In the genomic region with DNA sequence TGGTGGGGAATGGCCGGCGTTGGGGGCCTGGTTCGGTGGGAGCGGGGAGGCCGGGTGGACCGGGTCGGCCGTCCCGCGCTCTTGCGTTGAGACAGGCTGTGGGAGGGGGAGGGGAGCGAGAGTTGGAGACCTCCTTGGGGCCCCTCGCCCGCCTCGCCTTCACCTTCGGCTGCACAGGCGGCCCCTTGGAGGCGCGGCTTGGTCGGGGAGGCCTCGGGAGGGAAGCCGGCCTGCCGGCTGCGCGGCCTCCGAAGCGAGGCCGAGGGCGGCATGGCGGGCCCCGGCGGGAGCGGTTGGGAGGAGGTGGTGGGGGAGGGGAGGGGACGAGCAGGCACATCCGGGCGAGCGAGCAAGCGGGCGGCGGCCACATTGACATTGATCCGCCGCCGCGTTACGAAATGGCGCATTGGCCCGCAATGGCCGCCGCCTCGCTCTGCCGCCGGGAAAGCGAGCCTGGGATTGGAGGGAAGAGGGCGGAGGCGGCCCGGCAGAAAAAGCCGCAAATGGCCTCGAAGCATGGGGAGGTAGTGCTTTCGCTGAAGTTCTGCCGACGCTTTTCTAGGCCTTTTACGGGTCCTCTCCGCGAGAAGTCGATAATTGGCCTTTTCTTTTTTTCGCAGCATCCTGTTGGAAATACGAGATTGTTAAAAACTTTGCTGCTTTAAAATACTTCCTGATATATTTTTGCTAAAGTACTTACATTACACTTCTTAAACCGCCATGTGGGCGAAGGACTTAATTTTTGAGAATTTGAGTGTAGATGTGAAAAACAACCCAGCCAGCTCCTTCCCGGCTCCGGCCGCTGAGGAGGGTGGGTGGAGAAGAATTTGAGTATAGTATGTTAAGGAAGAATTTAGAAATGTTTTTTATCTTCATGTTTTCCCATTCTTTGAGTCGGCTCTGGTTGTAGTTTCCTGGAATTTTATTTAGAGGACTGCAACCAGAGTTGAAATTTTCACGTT, we compare ENCODE assay signal across 1 cellular context.
TF ChIP-seq lines count a peak whose summit lies in the region.

No MANE protein-coding gene starts in this region.

TF ChIP-seq in HepG2, 621 proteins besides CTCF, POLR2A, EP300 and RAD21 (continued from another document and continues in another):
- TF ChIP-seq FIP1L1 (IDR thresholded peaks at IDR 0.05; ENCODE audit: borderline replicate concordance, insufficient read depth, low read depth, low read length), result no peak
- peak; percentile 81; the same call in 1 of the 2 replicates for TF ChIP-seq SPEN (CRISPR knock-in tag; IDR thresholded peaks at IDR 0.05; ENCODE audit: low read depth)
- TF ChIP-seq PCBP1 (IDR thresholded peaks at IDR 0.05; ENCODE audit: borderline replicate concordance, low read depth, low read length), result 0 out of 2 replicates have a peak, but pooled peaks have one; percentile 91
- no peak; the same call in 1 of the 2 replicates for TF ChIP-seq ZKSCAN8 (CRISPR knock-in tag; IDR thresholded peaks at IDR 0.05; ENCODE audit: borderline replicate concordance)
- no peak for TF ChIP-seq FOXJ3 (CRISPR knock-in tag; IDR thresholded peaks at IDR 0.05; ENCODE audit: borderline replicate concordance)
- peak; percentile 59; the same call in 1 of the 2 replicates for TF ChIP-seq GZF1 (CRISPR knock-in tag; IDR thresholded peaks at IDR 0.05)
- TF ChIP-seq MAFG (CRISPR knock-in tag; IDR thresholded peaks at IDR 0.05), result no peak
- TF ChIP-seq ZFP37 (CRISPR knock-in tag; IDR thresholded peaks at IDR 0.05; ENCODE audit: borderline replicate concordance), result no peak
- TF ChIP-seq, protein P1, sequence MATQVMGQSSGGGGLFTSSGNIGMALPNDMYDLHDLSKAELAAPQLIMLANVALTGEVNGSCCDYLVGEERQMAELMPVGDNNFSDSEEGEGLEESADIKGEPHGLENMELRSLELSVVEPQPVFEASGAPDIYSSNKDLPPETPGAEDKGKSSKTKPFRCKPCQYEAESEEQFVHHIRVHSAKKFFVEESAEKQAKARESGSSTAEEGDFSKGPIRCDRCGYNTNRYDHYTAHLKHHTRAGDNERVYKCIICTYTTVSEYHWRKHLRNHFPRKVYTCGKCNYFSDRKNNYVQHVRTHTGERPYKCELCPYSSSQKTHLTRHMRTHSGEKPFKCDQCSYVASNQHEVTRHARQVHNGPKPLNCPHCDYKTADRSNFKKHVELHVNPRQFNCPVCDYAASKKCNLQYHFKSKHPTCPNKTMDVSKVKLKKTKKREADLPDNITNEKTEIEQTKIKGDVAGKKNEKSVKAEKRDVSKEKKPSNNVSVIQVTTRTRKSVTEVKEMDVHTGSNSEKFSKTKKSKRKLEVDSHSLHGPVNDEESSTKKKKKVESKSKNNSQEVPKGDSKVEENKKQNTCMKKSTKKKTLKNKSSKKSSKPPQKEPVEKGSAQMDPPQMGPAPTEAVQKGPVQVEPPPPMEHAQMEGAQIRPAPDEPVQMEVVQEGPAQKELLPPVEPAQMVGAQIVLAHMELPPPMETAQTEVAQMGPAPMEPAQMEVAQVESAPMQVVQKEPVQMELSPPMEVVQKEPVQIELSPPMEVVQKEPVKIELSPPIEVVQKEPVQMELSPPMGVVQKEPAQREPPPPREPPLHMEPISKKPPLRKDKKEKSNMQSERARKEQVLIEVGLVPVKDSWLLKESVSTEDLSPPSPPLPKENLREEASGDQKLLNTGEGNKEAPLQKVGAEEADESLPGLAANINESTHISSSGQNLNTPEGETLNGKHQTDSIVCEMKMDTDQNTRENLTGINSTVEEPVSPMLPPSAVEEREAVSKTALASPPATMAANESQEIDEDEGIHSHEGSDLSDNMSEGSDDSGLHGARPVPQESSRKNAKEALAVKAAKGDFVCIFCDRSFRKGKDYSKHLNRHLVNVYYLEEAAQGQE (IDR thresholded peaks at IDR 0.05; ENCODE audit: borderline replicate concordance in 1 of 2, low read depth in 1 of 2, low read length in 2 of 2), result peak in 1 of 2 experiments; percentile 77; a peak in 1 of 4 replicates
- TF ChIP-seq, protein P2, sequence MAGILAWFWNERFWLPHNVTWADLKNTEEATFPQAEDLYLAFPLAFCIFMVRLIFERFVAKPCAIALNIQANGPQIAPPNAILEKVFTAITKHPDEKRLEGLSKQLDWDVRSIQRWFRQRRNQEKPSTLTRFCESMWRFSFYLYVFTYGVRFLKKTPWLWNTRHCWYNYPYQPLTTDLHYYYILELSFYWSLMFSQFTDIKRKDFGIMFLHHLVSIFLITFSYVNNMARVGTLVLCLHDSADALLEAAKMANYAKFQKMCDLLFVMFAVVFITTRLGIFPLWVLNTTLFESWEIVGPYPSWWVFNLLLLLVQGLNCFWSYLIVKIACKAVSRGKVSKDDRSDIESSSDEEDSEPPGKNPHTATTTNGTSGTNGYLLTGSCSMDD (CRISPR knock-in tag; IDR thresholded peaks at IDR 0.05), result no peak
- peak; percentile 84 for TF ChIP-seq ZNF772 (CRISPR knock-in tag; IDR thresholded peaks at IDR 0.05)
- peak; percentile 80 for TF ChIP-seq HNRNPLL (IDR thresholded peaks at IDR 0.05; ENCODE audit: low read depth, low read length, poor library complexity, severe bottlenecking)
- no peak; the same call in 1 of the 2 replicates for TF ChIP-seq MED13 (CRISPR knock-in tag; IDR thresholded peaks at IDR 0.05)
- peak; percentile 48; the same call in 1 of the 2 replicates for TF ChIP-seq NR2C2 (CRISPR knock-in tag; IDR thresholded peaks at IDR 0.05; ENCODE audit: borderline replicate concordance)
- peak; percentile 3 for TF ChIP-seq ZNF883 (CRISPR knock-in tag; IDR thresholded peaks at IDR 0.05; ENCODE audit: not compliant biosample characterization)
- TF ChIP-seq, protein P3, sequence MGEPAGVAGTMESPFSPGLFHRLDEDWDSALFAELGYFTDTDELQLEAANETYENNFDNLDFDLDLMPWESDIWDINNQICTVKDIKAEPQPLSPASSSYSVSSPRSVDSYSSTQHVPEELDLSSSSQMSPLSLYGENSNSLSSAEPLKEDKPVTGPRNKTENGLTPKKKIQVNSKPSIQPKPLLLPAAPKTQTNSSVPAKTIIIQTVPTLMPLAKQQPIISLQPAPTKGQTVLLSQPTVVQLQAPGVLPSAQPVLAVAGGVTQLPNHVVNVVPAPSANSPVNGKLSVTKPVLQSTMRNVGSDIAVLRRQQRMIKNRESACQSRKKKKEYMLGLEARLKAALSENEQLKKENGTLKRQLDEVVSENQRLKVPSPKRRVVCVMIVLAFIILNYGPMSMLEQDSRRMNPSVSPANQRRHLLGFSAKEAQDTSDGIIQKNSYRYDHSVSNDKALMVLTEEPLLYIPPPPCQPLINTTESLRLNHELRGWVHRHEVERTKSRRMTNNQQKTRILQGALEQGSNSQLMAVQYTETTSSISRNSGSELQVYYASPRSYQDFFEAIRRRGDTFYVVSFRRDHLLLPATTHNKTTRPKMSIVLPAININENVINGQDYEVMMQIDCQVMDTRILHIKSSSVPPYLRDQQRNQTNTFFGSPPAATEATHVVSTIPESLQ (CRISPR knock-in tag; conservative IDR thresholded peaks at IDR 0.05), result 0 out of 2 replicates have a peak, but pooled peaks have one; percentile 54
- TF ChIP-seq NR1H2 (CRISPR knock-in tag; IDR thresholded peaks at IDR 0.05; ENCODE audit: borderline replicate concordance, low read depth), result no peak
- 0 out of 2 replicates have a peak, but pooled peaks have one; percentile 37 for TF ChIP-seq ZNF468 (CRISPR knock-in tag; IDR thresholded peaks at IDR 0.05)
- TF ChIP-seq TBP (CRISPR knock-in tag; IDR thresholded peaks at IDR 0.05), result no peak
- TF ChIP-seq EEA1 (CRISPR knock-in tag; IDR thresholded peaks at IDR 0.05; ENCODE audit: borderline replicate concordance), result no peak
- no peak for TF ChIP-seq IKZF1 (IDR thresholded peaks at IDR 0.05)
- TF ChIP-seq, protein P4, sequence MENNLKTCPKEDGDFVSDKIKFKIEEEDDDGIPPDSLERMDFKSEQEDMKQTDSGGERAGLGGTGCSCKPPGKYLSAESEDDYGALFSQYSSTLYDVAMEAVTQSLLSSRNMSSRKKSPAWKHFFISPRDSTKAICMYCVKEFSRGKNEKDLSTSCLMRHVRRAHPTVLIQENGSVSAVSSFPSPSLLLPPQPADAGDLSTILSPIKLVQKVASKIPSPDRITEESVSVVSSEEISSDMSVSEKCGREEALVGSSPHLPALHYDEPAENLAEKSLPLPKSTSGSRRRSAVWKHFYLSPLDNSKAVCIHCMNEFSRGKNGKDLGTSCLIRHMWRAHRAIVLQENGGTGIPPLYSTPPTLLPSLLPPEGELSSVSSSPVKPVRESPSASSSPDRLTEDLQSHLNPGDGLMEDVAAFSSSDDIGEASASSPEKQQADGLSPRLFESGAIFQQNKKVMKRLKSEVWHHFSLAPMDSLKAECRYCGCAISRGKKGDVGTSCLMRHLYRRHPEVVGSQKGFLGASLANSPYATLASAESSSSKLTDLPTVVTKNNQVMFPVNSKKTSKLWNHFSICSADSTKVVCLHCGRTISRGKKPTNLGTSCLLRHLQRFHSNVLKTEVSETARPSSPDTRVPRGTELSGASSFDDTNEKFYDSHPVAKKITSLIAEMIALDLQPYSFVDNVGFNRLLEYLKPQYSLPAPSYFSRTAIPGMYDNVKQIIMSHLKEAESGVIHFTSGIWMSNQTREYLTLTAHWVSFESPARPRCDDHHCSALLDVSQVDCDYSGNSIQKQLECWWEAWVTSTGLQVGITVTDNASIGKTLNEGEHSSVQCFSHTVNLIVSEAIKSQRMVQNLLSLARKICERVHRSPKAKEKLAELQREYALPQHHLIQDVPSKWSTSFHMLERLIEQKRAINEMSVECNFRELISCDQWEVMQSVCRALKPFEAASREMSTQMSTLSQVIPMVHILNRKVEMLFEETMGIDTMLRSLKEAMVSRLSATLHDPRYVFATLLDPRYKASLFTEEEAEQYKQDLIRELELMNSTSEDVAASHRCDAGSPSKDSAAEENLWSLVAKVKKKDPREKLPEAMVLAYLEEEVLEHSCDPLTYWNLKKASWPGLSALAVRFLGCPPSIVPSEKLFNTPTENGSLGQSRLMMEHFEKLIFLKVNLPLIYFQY (CRISPR knock-in tag; IDR thresholded peaks at IDR 0.05; ENCODE audit: borderline replicate concordance), result peak; percentile 89; the same call in 1 of the 2 replicates
- peak; percentile 82 for TF ChIP-seq MIER3 (CRISPR knock-in tag; IDR thresholded peaks at IDR 0.05; ENCODE audit: borderline replicate concordance)
- TF ChIP-seq, protein P5, sequence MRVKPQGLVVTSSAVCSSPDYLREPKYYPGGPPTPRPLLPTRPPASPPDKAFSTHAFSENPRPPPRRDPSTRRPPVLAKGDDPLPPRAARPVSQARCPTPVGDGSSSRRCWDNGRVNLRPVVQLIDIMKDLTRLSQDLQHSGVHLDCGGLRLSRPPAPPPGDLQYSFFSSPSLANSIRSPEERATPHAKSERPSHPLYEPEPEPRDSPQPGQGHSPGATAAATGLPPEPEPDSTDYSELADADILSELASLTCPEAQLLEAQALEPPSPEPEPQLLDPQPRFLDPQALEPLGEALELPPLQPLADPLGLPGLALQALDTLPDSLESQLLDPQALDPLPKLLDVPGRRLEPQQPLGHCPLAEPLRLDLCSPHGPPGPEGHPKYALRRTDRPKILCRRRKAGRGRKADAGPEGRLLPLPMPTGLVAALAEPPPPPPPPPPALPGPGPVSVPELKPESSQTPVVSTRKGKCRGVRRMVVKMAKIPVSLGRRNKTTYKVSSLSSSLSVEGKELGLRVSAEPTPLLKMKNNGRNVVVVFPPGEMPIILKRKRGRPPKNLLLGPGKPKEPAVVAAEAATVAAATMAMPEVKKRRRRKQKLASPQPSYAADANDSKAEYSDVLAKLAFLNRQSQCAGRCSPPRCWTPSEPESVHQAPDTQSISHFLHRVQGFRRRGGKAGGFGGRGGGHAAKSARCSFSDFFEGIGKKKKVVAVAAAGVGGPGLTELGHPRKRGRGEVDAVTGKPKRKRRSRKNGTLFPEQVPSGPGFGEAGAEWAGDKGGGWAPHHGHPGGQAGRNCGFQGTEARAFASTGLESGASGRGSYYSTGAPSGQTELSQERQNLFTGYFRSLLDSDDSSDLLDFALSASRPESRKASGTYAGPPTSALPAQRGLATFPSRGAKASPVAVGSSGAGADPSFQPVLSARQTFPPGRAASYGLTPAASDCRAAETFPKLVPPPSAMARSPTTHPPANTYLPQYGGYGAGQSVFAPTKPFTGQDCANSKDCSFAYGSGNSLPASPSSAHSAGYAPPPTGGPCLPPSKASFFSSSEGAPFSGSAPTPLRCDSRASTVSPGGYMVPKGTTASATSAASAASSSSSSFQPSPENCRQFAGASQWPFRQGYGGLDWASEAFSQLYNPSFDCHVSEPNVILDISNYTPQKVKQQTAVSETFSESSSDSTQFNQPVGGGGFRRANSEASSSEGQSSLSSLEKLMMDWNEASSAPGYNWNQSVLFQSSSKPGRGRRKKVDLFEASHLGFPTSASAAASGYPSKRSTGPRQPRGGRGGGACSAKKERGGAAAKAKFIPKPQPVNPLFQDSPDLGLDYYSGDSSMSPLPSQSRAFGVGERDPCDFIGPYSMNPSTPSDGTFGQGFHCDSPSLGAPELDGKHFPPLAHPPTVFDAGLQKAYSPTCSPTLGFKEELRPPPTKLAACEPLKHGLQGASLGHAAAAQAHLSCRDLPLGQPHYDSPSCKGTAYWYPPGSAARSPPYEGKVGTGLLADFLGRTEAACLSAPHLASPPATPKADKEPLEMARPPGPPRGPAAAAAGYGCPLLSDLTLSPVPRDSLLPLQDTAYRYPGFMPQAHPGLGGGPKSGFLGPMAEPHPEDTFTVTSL (CRISPR knock-in tag; IDR thresholded peaks at IDR 0.05; ENCODE audit: borderline replicate concordance), result peak; percentile 59
- peak; percentile 58; the same call in 1 of the 2 replicates for TF ChIP-seq HNRNPL (IDR thresholded peaks at IDR 0.05; ENCODE audit: low read depth, low read length)
- no peak for TF ChIP-seq HMGA1 (CRISPR knock-in tag; conservative IDR thresholded peaks at IDR 0.05)
- peak; percentile 84 for TF ChIP-seq RXRA (CRISPR knock-in tag; IDR thresholded peaks at IDR 0.05)
- TF ChIP-seq, protein P6, sequence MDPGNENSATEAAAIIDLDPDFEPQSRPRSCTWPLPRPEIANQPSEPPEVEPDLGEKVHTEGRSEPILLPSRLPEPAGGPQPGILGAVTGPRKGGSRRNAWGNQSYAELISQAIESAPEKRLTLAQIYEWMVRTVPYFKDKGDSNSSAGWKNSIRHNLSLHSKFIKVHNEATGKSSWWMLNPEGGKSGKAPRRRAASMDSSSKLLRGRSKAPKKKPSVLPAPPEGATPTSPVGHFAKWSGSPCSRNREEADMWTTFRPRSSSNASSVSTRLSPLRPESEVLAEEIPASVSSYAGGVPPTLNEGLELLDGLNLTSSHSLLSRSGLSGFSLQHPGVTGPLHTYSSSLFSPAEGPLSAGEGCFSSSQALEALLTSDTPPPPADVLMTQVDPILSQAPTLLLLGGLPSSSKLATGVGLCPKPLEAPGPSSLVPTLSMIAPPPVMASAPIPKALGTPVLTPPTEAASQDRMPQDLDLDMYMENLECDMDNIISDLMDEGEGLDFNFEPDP (CRISPR knock-in tag; conservative IDR thresholded peaks at IDR 0.05), result peak; percentile 94; the same call in 1 of the 2 replicates
- TF ChIP-seq CBX2 (IDR thresholded peaks at IDR 0.05; ENCODE audit: low read depth, low read length), result no peak
- no peak for TF ChIP-seq CBX2 (CRISPR knock-in tag; IDR thresholded peaks at IDR 0.05; ENCODE audit: low read depth)
- TF ChIP-seq, protein P7, sequence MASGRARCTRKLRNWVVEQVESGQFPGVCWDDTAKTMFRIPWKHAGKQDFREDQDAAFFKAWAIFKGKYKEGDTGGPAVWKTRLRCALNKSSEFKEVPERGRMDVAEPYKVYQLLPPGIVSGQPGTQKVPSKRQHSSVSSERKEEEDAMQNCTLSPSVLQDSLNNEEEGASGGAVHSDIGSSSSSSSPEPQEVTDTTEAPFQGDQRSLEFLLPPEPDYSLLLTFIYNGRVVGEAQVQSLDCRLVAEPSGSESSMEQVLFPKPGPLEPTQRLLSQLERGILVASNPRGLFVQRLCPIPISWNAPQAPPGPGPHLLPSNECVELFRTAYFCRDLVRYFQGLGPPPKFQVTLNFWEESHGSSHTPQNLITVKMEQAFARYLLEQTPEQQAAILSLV (CRISPR knock-in tag; IDR thresholded peaks at IDR 0.05; ENCODE audit: borderline replicate concordance), result no peak; the same call in 1 of the 2 replicates
